10 cellular contexts compared by ENCODE assay signal in the genomic region with DNA sequence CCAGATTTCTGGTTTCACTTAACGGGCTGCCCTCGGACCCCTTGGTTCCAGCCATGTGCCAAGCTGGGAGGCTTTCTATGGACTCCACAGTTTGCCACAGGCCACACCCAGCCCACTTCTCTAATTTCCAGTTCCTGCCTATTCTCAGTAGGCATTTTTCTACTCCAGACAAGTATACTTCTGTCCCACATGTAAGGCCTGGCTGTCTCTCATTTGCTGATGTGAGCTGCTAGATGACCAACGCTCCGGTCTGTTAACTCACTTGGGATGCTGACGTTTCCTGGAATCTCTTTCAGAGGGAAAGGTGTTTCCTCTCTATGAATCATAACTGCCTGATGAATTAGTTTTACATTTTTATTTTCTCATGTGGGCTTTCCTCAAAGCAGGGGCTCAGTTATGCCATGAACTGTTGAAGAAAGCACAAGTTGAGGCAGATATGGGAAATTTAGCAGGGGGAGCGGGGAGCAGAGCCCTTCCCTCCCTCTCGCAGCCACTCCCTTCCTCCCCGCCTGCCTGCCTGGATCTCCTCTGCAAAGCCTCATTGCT. TPM values are rescaled to one million over a fixed set of nuclear protein-coding genes. Genes with fewer than 3 reads are reported as not detected.
DNase-seq lines count a peak whose midpoint lies in the region; ATAC-seq and TF ChIP-seq lines count a peak whose summit lies in the region.
"Had no signal": no experiment of that assay in that cellular context is flagged by ENCODE, and none has a peak within 500 bp of the region (broad histone marks: within the 10 kb centered on the region; RNA-seq: fewer than 3 reads in every experiment).

No MANE protein-coding gene starts in this region.

- WGBS in psoas muscle, 3 donors = 43 to 64% (median 47%) methylated on average over 8 of the region's 8 CpGs

- intact Hi-C loops in psoas muscle (cut with DNase I) = loop anchor here in 1 of 2 donors (2.0 kb wide), 1 partner anchor 32 kb away; no protein-coding TSS in a partner anchor

- peak overlapping the region; percentile 88 for H3K4me2 ChIP-seq in BLaER1

- H3K27me3 ChIP-seq in BLaER1 = no peaks in the 10 kb centered on the region
- no peaks in the 10 kb centered on the region for H3K27me3 ChIP-seq in psoas muscle (ENCODE audit: insufficient read depth in 3 of 3, low read length in 2 of 3)

- peak overlapping the region; percentile 89 for H3K27ac ChIP-seq in BLaER1
- peak overlapping the region; percentile 95 for H3K27ac ChIP-seq in psoas muscle

- H3K4me3 ChIP-seq in BLaER1 (peak overlapping the region; percentile 38), foreskin fibroblast (ENCODE audit: low read depth in 1 of 2, low read length in 2 of 2) (no peak overlapping the region), psoas muscle (no peak overlapping the region)
- H3K4me3 ChIP-seq: HAP-1 had no signal

- peak overlapping the region; percentile 78 for H3K9ac ChIP-seq in BLaER1

- peaks cover 100% of the 10 kb centered on the region for H4K20me1 ChIP-seq in BLaER1

- H3K4me1 ChIP-seq in BLaER1 (peaks cover 100% of the 10 kb centered on the region), psoas muscle (peaks cover 83% of the 10 kb centered on the region)
- H3K4me1 ChIP-seq: HAP-1 had no signal

- no peak for TF ChIP-seq CTCF in foreskin fibroblast (IDR thresholded peaks at IDR 0.05; ENCODE audit: low read depth, low read length)
- TF ChIP-seq CTCF in psoas muscle (IDR thresholded peaks at IDR 0.05) = no peak

- peaks cover 33% of the 10 kb centered on the region for H3K36me3 ChIP-seq in BLaER1
- H3K36me3 ChIP-seq in psoas muscle (ENCODE audit: insufficient read depth in 1 of 2, low read depth in 1 of 2) = no peaks in the 10 kb centered on the region
- H3K36me3 ChIP-seq: HAP-1 had no signal

- peak; percentile 28 for DNase-seq in SW480 (ENCODE audit: low spot score)
- DNase-seq in foreskin fibroblast = peak; percentile 90 to 93
- DNase-seq in psoas muscle = peak; percentile 49 to 59
- no peak for DNase-seq in NCI-H2029 treated with DMSO at 0.1 percent for 48 hours (lab: John Stamatoyannopoulos, UW)
- DNase-seq in COLO668 (lab: John Stamatoyannopoulos, UW; ENCODE audit: unreplicated experiment) = no peak
- DNase-seq: activated CD8-positive, alpha-beta memory T cell treated with anti-CD3 and anti-CD28 coated beads, Interleukin-2, amount 50 U/mL, for 48 hours had no signal

- ATAC-seq in psoas muscle (peak; percentile 7 to 29 (median 19)), GM21723 (IDR thresholded peaks at IDR 0.05; ENCODE audit: unreplicated experiment) (no peak), HG03460 (IDR thresholded peaks at IDR 0.05; ENCODE audit: unreplicated experiment) (no peak)

- H3K9me3 ChIP-seq in BLaER1 (no peaks in the 10 kb centered on the region), psoas muscle (no peaks in the 10 kb centered on the region)
- H3K9me3 ChIP-seq: HAP-1 had no signal

RNA-seq across cellular contexts. Expression of gene ERGIC1, which starts 36.3 kb away (rescaled TPM):
- 10 to 100 TPM; 49.9 to 86.5 (median 53.7) TPM for total RNA-seq in psoas muscle
- 100 to 1,000 TPM in 1 of 3 donors, 10 to 100 TPM in 2; 50.5 to 116 (median 60.1) TPM for polyA plus RNA-seq in psoas muscle

Comparison
In these comparisons a context has a peak if more than half of its experiments do, and no peak if none do; other contexts are left out.
1. DNase-seq: peak in SW480 (single experiment), foreskin fibroblast (2 of 2) and psoas muscle (2 of 2); none in NCI-H2029 treated with DMSO at 0.1 percent for 48 hours (single experiment) and COLO668 (single experiment).
2. ATAC-seq: peak in psoas muscle (4 of 4); none in GM21723 (single experiment) and HG03460 (single experiment).